In the genomic region with DNA sequence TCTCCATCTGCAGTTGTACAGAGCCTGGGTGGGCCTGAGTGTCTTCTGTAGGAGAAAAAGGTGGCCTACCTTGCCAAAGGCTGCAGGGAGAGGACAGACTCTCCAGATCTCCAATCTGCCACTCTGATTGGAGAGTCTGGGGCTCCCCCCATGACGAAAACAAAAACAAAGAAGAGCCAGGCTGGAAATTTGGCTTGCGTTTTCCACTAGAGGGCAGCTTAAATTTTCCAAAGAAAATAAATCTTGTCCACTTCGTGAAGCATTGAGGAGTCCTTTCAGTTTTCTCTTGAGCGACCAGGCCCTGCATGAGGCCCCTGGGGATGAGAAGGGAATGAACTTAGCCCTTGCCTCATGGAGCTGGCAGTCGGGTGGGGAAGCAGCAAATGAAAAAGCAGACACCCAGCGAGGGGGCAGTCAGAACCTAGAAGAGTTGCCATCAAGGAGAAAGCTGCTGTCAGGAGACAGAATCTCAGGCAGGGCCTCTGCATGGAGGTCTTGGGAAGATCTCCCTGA, we compare ENCODE assay signal across 8 cellular contexts. TPM values are rescaled to one million over a fixed set of nuclear protein-coding genes. Genes with fewer than 3 reads are reported as not detected.
A peak's percentile ranks its signal among the peaks of the same experiment; 100 is the strongest.
DNase-seq lines count a peak whose midpoint lies in the region; ATAC-seq and TF ChIP-seq lines count a peak whose summit lies in the region.

No MANE protein-coding gene starts in this region.

- peak; percentile 22 for TF ChIP-seq CTCF in GM12873 (IDR thresholded peaks at IDR 0.05; ENCODE audit: insufficient read depth, low read depth, low read length, missing control alignments)

- no peaks in the 10 kb centered on the region for H3K79me1 ChIP-seq in neuronal stem cell (ENCODE audit: low read depth, low read length)

- H3K4me1 ChIP-seq in neuronal stem cell (ENCODE audit: control insufficient read depth in 2 of 2, insufficient read depth in 1 of 2, low read depth in 1 of 2, low read length in 2 of 2), result peaks cover 3 to 4% of the 10 kb centered on the region in 2 donors

- no peak overlapping the region for H3K18ac ChIP-seq in neuronal stem cell (ENCODE audit: low read length)

- H2BK5ac ChIP-seq in neuronal stem cell (ENCODE audit: low read length), result no peak overlapping the region

- H3K27ac Mint-ChIP-seq in dendritic cell treated with granulocyte-macrophage colony-stimulating factor and Interleukin-4, amounts not matched to agents 40 ng/mL and 50 ng/mL, for 4 days, result peak overlapping the region; percentile 8

- no peak overlapping the region for H3K4me2 ChIP-seq in neuronal stem cell (ENCODE audit: insufficient read depth, low read length, poor library complexity, severe bottlenecking)

- H3K27me3 Mint-ChIP-seq in dendritic cell treated with granulocyte-macrophage colony-stimulating factor and Interleukin-4, amounts not matched to agents 40 ng/mL and 50 ng/mL, for 4 days, result peaks cover 1% of the 10 kb centered on the region

- H2BK15ac ChIP-seq in neuronal stem cell (ENCODE audit: low read length), result no peak overlapping the region

- WGBS in neuronal stem cell (ENCODE audit: extremely low coverage in 2 of 2, insufficient read length in 2 of 2, insufficient replicate concordance in 1 of 2), 2 donors, result no CpG with 5 or more reads among the region's 6 CpGs

- peaks cover 11% of the 10 kb centered on the region for H3K4me1 Mint-ChIP-seq in dendritic cell treated with granulocyte-macrophage colony-stimulating factor and Interleukin-4, amounts not matched to agents 40 ng/mL and 50 ng/mL, for 4 days (ENCODE audit: low read depth)

- peaks cover 0 to 9% (median 0%) of the 10 kb centered on the region in 3 experiments for H3K27me3 ChIP-seq in neuronal stem cell (ENCODE audit: control insufficient read depth in 3 of 3, insufficient read depth in 3 of 3, low read depth in 1 of 3, low read length in 3 of 3)

- H4K8ac ChIP-seq in neuronal stem cell (ENCODE audit: low read depth, low read length), result no peak overlapping the region

- H3K4ac ChIP-seq in neuronal stem cell (ENCODE audit: low read length), result no peak overlapping the region

- H4K91ac ChIP-seq in neuronal stem cell (ENCODE audit: low read depth, low read length, poor library complexity), result no peak overlapping the region

- peaks cover 0 to 2% of the 10 kb centered on the region in 2 donors for H3K9me3 ChIP-seq in neuronal stem cell (replicated peaks in 1 of 2; ENCODE audit: control insufficient read depth in 2 of 2, insufficient read depth in 1 of 2, low read depth in 1 of 2, low read length in 2 of 2)

- no peak overlapping the region for H3K27ac ChIP-seq in neuronal stem cell (replicated peaks; ENCODE audit: low read length)

- no peak overlapping the region for H3K23ac ChIP-seq in neuronal stem cell (ENCODE audit: low read depth, low read length, poor library complexity)

- ATAC-seq in HG02884 (IDR thresholded peaks at IDR 0.05; ENCODE audit: unreplicated experiment), result no peak

- no peak overlapping the region for H2AK5ac ChIP-seq in neuronal stem cell (ENCODE audit: low read depth, low read length)

- no peak overlapping the region for H3K14ac ChIP-seq in neuronal stem cell (ENCODE audit: low read length)

- no peak overlapping the region for H3K4me3 ChIP-seq in neuronal stem cell (ENCODE audit: low read length in 2 of 2)

- H3K9ac ChIP-seq in neuronal stem cell (ENCODE audit: low read depth, low read length, poor library complexity), result no peak overlapping the region

- DNase-seq in NCI-H226 (peak; percentile 20), neuronal stem cell (ENCODE audit: low spot score) (no peak), erythroblast (lab: John Stamatoyannopoulos, UW) (no peak), activated T-cell treated with anti-CD3 and anti-CD28 coated beads for 4 hours (no peak), NCI-H187 (lab: John Stamatoyannopoulos, UW) (no peak)

- no peaks in the 10 kb centered on the region for H3K36me3 Mint-ChIP-seq in dendritic cell treated with granulocyte-macrophage colony-stimulating factor and Interleukin-4, amounts not matched to agents 40 ng/mL and 50 ng/mL, for 4 days (ENCODE audit: low read depth)

- peak overlapping the region; percentile 89 for H2AFZ ChIP-seq in neuronal stem cell (ENCODE audit: low read length)

- intact Hi-C loops in dendritic cell treated with granulocyte-macrophage colony-stimulating factor and Interleukin-4, amounts not matched to agents 40 ng/mL and 50 ng/mL, for 4 days (cut with micrococcal nuclease), result no loop called here

- no peak for TF ChIP-seq POLR2A in erythroblast (IDR thresholded peaks at IDR 0.05; ENCODE audit: low read length)

- H3K9me3 Mint-ChIP-seq in dendritic cell treated with granulocyte-macrophage colony-stimulating factor and Interleukin-4, amounts not matched to agents 40 ng/mL and 50 ng/mL, for 4 days, result no peaks in the 10 kb centered on the region

- no peak overlapping the region for H2BK12ac ChIP-seq in neuronal stem cell (ENCODE audit: low read length)

- H3K4me3 Mint-ChIP-seq in dendritic cell treated with granulocyte-macrophage colony-stimulating factor and Interleukin-4, amounts not matched to agents 40 ng/mL and 50 ng/mL, for 4 days, result no peak overlapping the region

- no peak overlapping the region for H2BK120ac ChIP-seq in neuronal stem cell (ENCODE audit: low read depth, low read length)

- no peaks in the 10 kb centered on the region for H3K36me3 ChIP-seq in neuronal stem cell (replicated peaks in 1 of 2; ENCODE audit: control insufficient read depth in 2 of 2, insufficient read depth in 2 of 2, low read length in 2 of 2)

RNA-seq across cellular contexts. Expression of a gene that starts 8.2 kb away (rescaled TPM):
- 6.9 TPM for polyA plus RNA-seq in neuronal stem cell (2013, experiment 1 of 2)
- 6.9 TPM for polyA plus RNA-seq in neuronal stem cell (2013, experiment 2 of 2)

RNA-seq across cellular contexts. Expression of a gene that starts 59.6 kb away (rescaled TPM):
- polyA plus RNA-seq in neuronal stem cell (2013, experiment 1 of 2), result 41.2 TPM
- 42.9 TPM for polyA plus RNA-seq in neuronal stem cell (2013, experiment 2 of 2)
